29 cellular contexts compared by ENCODE assay signal in the genomic region with DNA sequence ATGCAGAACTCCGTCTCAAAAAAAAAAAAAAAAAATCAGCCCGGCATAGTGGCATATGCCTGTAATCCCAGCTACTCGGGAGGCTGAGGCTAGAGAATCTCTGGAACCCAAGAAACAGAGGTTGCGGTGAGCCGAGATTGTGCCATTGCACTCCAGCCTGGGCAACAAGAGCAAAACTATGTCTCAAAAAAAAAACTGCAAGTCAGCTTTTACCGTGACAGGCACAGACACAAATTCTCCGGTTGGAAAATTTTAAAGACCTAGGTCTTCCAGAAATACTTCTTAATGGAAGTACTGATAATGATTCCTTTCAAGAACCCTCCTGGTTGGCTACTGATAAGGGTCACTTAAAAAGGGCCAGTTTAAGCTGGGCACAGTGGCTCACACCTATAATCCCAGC.
"Had no signal": no experiment of that assay in that cellular context is flagged by ENCODE, and none has a peak within 500 bp of the region (broad histone marks: within the 10 kb centered on the region; RNA-seq: fewer than 3 reads in every experiment).

No MANE protein-coding gene starts in this region.

- H3K4me3 Mint-ChIP-seq: dendritic cell treated with granulocyte-macrophage colony-stimulating factor and Interleukin-4, amounts not matched to agents 40 ng/mL and 50 ng/mL, for 4 days; endodermal cell; memory B cell; mesothelial cell of epicardium; naive B cell; natural killer cell treated with Interleukin-12 subunit alpha and Interleukin-12 subunit beta and Interleukin-15 and Interleukin-18, amount 100 ng/mL, for 72 hours; neural crest cell; stimulated activated effector memory CD8-positive, alpha-beta T cell treated with anti-CD3 and anti-CD28 coated beads, Interleukin-12 subunit alpha, Interleukin-12 subunit beta, amount 100 ng/mL, for 72 hours had no signal

- DNase-seq: effector CD8-positive, alpha-beta T cell; endodermal cell; foreskin fibroblast; gastrocnemius medialis; heart left ventricle; kidney; mucosa of descending colon; naive B cell; pancreas; retina; stimulated activated CD4-positive, alpha-beta T cell treated with anti-CD3 and anti-CD28 coated beads, Interleukin-2, amount 100 ng/mL, for 24 hours; stimulated activated CD4-positive, alpha-beta T cell treated with anti-CD3 and anti-CD28 coated beads, Interleukin-4, amount 100 ng/mL, for 24 hours; stimulated activated naive CD4-positive, alpha-beta T cell treated with Interleukin-2 at 50 U/mL for 16 hours; stomach; thyroid gland; trophoblast cell had no signal

- H3K4me3 ChIP-seq: gastrocnemius medialis, heart left ventricle, hepatocyte, lung, mucosa of descending colon, pancreas, stomach, thyroid gland, vagina had no signal

- H3K4me1 ChIP-seq: gastrocnemius medialis, heart left ventricle, pancreas, stomach, thyroid gland, vagina had no signal

- H3K9me3 Mint-ChIP-seq: dendritic cell treated with granulocyte-macrophage colony-stimulating factor and Interleukin-4, amounts not matched to agents 40 ng/mL and 50 ng/mL, for 4 days; endodermal cell; memory B cell; mesothelial cell of epicardium; naive B cell; natural killer cell treated with Interleukin-12 subunit alpha and Interleukin-12 subunit beta and Interleukin-15 and Interleukin-18, amount 100 ng/mL, for 72 hours; neural crest cell; stimulated activated effector memory CD8-positive, alpha-beta T cell treated with anti-CD3 and anti-CD28 coated beads, Interleukin-12 subunit alpha, Interleukin-12 subunit beta, amount 100 ng/mL, for 72 hours had no signal

- H3K4me2 ChIP-seq: hepatocyte had no signal

- H3K4me1 Mint-ChIP-seq: endodermal cell; memory B cell; mesothelial cell of epicardium; naive B cell; stimulated activated effector memory CD8-positive, alpha-beta T cell treated with anti-CD3 and anti-CD28 coated beads, Interleukin-12 subunit alpha, Interleukin-12 subunit beta, amount 100 ng/mL, for 72 hours had no signal

- ATAC-seq: esophagus mucosa; gastrocnemius medialis; heart left ventricle; mucosa of descending colon; natural killer cell treated with Interleukin-12 subunit alpha and Interleukin-12 subunit beta and Interleukin-15 and Interleukin-18, amount 100 ng/mL, for 72 hours; pancreas; sciatic nerve; stimulated activated effector memory CD8-positive, alpha-beta T cell treated with anti-CD3 and anti-CD28 coated beads, Interleukin-12 subunit alpha, Interleukin-12 subunit beta, amount 100 ng/mL, for 72 hours had no signal

- H3K27me3 ChIP-seq: gastrocnemius medialis, heart left ventricle, hepatocyte, neutrophil, pancreas, stomach, thyroid gland, vagina had no signal

- H3K79me2 ChIP-seq: hepatocyte had no signal

- H3K27ac ChIP-seq: epithelial cell of prostate, gastrocnemius medialis, heart left ventricle, hepatocyte, neutrophil, pancreas, stomach, thyroid gland, vagina had no signal

- H3K27me3 Mint-ChIP-seq: dendritic cell treated with granulocyte-macrophage colony-stimulating factor and Interleukin-4, amounts not matched to agents 40 ng/mL and 50 ng/mL, for 4 days; memory B cell; naive B cell; natural killer cell treated with Interleukin-12 subunit alpha and Interleukin-12 subunit beta and Interleukin-15 and Interleukin-18, amount 100 ng/mL, for 72 hours had no signal

- H3K27ac Mint-ChIP-seq: dendritic cell treated with granulocyte-macrophage colony-stimulating factor and Interleukin-4, amounts not matched to agents 40 ng/mL and 50 ng/mL, for 4 days; endodermal cell; memory B cell; mesothelial cell of epicardium; natural killer cell treated with Interleukin-12 subunit alpha and Interleukin-12 subunit beta and Interleukin-15 and Interleukin-18, amount 100 ng/mL, for 72 hours; stimulated activated effector memory CD8-positive, alpha-beta T cell treated with anti-CD3 and anti-CD28 coated beads, Interleukin-12 subunit alpha, Interleukin-12 subunit beta, amount 100 ng/mL, for 72 hours had no signal

- H3K9me3 ChIP-seq: gastrocnemius medialis, heart left ventricle, mucosa of descending colon, neutrophil, pancreas, stomach, thyroid gland, vagina had no signal

- H2AFZ ChIP-seq: hepatocyte had no signal

- FAIRE-seq: kidney, pancreas had no signal
